Comparison of ENCODE assay signal across 8 cellular contexts in the genomic region with DNA sequence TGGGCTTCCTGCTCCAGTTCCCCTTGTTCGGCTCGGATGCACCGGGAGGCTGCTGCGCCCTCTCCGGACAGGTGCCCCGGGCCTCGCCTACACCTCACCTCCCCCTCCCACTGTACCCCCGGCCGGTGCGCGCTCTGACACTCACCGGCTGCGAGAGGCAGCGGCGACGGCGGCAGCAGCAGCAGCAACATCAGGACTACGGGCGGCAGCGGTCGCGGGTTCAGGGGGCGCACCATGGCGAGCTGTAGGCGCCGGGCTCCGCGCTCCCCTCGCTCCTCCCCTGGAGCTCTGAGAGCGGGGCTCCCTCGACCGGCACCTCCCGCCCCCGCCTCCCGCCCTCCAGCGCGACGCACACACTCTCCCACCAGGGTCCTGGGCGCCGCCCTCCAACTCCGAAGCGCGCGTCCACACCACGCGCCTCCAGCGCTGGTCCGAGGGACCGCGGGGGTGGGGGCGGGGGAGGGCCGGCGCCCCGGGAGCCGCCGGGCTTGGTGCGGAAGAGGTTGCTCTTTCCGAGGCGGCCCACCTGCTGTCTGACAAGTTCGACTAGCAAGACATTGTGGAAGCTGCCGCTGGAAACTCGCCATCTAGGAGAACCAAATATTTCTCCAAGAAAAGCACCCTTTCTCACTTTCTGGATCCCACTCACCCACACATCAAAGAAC. TPM values are rescaled to one million over a fixed set of nuclear protein-coding genes. Genes with fewer than 3 reads are reported as not detected.
DNase-seq lines count a peak whose midpoint lies in the region; ATAC-seq, FAIRE-seq and TF ChIP-seq lines count a peak whose summit lies in the region.

A gene with protein sequence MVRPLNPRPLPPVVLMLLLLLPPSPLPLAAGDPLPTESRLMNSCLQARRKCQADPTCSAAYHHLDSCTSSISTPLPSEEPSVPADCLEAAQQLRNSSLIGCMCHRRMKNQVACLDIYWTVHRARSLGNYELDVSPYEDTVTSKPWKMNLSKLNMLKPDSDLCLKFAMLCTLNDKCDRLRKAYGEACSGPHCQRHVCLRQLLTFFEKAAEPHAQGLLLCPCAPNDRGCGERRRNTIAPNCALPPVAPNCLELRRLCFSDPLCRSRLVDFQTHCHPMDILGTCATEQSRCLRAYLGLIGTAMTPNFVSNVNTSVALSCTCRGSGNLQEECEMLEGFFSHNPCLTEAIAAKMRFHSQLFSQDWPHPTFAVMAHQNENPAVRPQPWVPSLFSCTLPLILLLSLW (minus strand): TSS at position 433 of the 665 bp plus-strand sequence. CDS start 197 bp downstream, at position 236.

- no peak within 1 kb of the TSS for H3K18ac ChIP-seq in mesendoderm (ENCODE audit: low read length)

- TF ChIP-seq CTCF in AG09309 (IDR thresholded peaks at IDR 0.05; ENCODE audit: control insufficient read depth, insufficient read depth, low read depth, low read length, missing control alignments), result no peak
- TF ChIP-seq CTCF in bronchial epithelial cell (IDR thresholded peaks at IDR 0.05; ENCODE audit: insufficient read depth, low read length, severe bottlenecking), result no peak
- no peak for TF ChIP-seq CTCF in vagina (IDR thresholded peaks at IDR 0.05)

- H3K4me2 ChIP-seq in mesendoderm (ENCODE audit: low read length), result peak within 1 kb of the TSS; percentile 5

- peaks cover 34% of the 10 kb centered on the region for H3K27me3 ChIP-seq in HUES48 (ENCODE audit: control insufficient read depth, insufficient read depth, low read length)
- H3K27me3 ChIP-seq in bronchial epithelial cell (ENCODE audit: control insufficient read depth, insufficient read depth, low read length), result peaks cover 2% of the 10 kb centered on the region
- peaks cover 5% of the 10 kb centered on the region for H3K27me3 ChIP-seq in mesendoderm (ENCODE audit: insufficient read depth, low read length, poor library complexity)
- H3K27me3 ChIP-seq in vagina, result no peaks in the 10 kb centered on the region

- H4K8ac ChIP-seq in mesendoderm (ENCODE audit: low read depth, low read length), result no peak within 1 kb of the TSS

- no peak for FAIRE-seq in bronchial epithelial cell (lab: Jason Lieb, UNC)

- no peaks in the 10 kb centered on the region for H3K79me2 ChIP-seq in mesendoderm (ENCODE audit: control insufficient read depth, insufficient read depth, low read length)

- H2BK5ac ChIP-seq in mesendoderm (ENCODE audit: low read length), result no peak within 1 kb of the TSS

- H3K4ac ChIP-seq in mesendoderm (ENCODE audit: low read depth, low read length), result no peak within 1 kb of the TSS

- no peak within 1 kb of the TSS for H3K23ac ChIP-seq in mesendoderm (ENCODE audit: low read length)

- H3K56ac ChIP-seq in mesendoderm (ENCODE audit: low read length), result peak within 1 kb of the TSS; percentile 51

- H4K5ac ChIP-seq in mesendoderm (ENCODE audit: low read length), result no peak within 1 kb of the TSS

- no peak within 1 kb of the TSS for H3K9ac ChIP-seq in HUES48 (ENCODE audit: low read depth, low read length)
- peak within 1 kb of the TSS; percentile 12 for H3K9ac ChIP-seq in mesendoderm (ENCODE audit: low read length)

- H2AK5ac ChIP-seq in mesendoderm (ENCODE audit: low read length), result no peak within 1 kb of the TSS

- no CpG with 5 or more reads among the region's 62 CpGs for WGBS in mesendoderm (ENCODE audit: extremely low coverage, insufficient coverage, low lambda C conversion rate)

- ATAC-seq in GM18861 (IDR thresholded peaks at IDR 0.05; ENCODE audit: unreplicated experiment) (no peak), GM19035 (IDR thresholded peaks at IDR 0.05; ENCODE audit: unreplicated experiment) (no peak)

- no peak for TF ChIP-seq POLR2A in vagina (IDR thresholded peaks at IDR 0.05)

- H3K79me1 ChIP-seq in mesendoderm (ENCODE audit: low read length), result no peaks in the 10 kb centered on the region

- H3K4me3 ChIP-seq in AG09309 (ENCODE audit: control insufficient read depth, low read depth, low read length) (peak within 1 kb of the TSS; percentile 25), HUES48 (ENCODE audit: low read depth, low read length) (peak within 1 kb of the TSS; percentile 55), bronchial epithelial cell (ENCODE audit: low read depth, low read length) (peak within 1 kb of the TSS; percentile 20), mesendoderm (ENCODE audit: low read length) (no peak within 1 kb of the TSS), vagina (peak within 1 kb of the TSS; percentile 40 to 46)

- H3K36me3 ChIP-seq in HUES48 (ENCODE audit: control insufficient read depth, insufficient read depth, low read length) (no peaks in the 10 kb centered on the region), bronchial epithelial cell (ENCODE audit: control insufficient read depth, insufficient read depth, low read length) (no peaks in the 10 kb centered on the region), mesendoderm (ENCODE audit: control insufficient read depth, insufficient read depth, low read length) (no peaks in the 10 kb centered on the region), vagina (no peaks in the 10 kb centered on the region)

- no peak within 1 kb of the TSS for H2BK120ac ChIP-seq in mesendoderm (ENCODE audit: low read depth, low read length)

- H2BK15ac ChIP-seq in mesendoderm (replicated peaks; ENCODE audit: low read depth), result no peak within 1 kb of the TSS

- H3K27ac ChIP-seq in HUES48 (ENCODE audit: low read depth, low read length) (no peak within 1 kb of the TSS), mesendoderm (ENCODE audit: low read depth, low read length) (no peak within 1 kb of the TSS), vagina (no peak within 1 kb of the TSS)

- H3K9me3 ChIP-seq in HUES48 (ENCODE audit: control insufficient read depth, insufficient read depth, low read length), result no peaks in the 10 kb centered on the region
- no peaks in the 10 kb centered on the region for H3K9me3 ChIP-seq in vagina

- DNase-seq in AG09309 (ENCODE audit: low read depth) (no peak), bronchial epithelial cell (ENCODE audit: low read depth) (no peak), mesendoderm (peak; percentile 24), vagina (ENCODE audit: extremely low spot score in 2 of 2) (no peak), NCI-H345 (lab: John Stamatoyannopoulos, UW) (no peak)

- H3K4me1 ChIP-seq in HUES48 (ENCODE audit: control insufficient read depth, insufficient read depth, low read length), result 0 out of 2 replicates have a peak, but pooled peaks cover 11% of the 10 kb centered on the region
- H3K4me1 ChIP-seq in mesendoderm (ENCODE audit: control insufficient read depth, low read depth, low read length), result no peaks in the 10 kb centered on the region
- peaks cover 11% of the 10 kb centered on the region for H3K4me1 ChIP-seq in vagina

- intact Hi-C loops in vagina (cut with DNase I), result no loop called here

RNA-seq across cellular contexts. Expression of the gene that starts here (rescaled TPM):
- total RNA-seq in bronchial epithelial cell (not detected in 2 replicates), vagina (4.7 TPM)
- 0.55 TPM for polyA plus RNA-seq in mesendoderm (2013, experiment 1 of 2)
- 0.53 TPM for polyA plus RNA-seq in mesendoderm (2013, experiment 2 of 2)
